In genomic region chr19:10624585-10624984, GRCh38 we compare ENCODE assay signal across 8 cellular contexts. TPM values are rescaled to one million over a fixed set of nuclear protein-coding genes. Genes with fewer than 3 reads are reported as not detected.
DNase-seq lines count a peak whose midpoint lies in the region; ATAC-seq and TF ChIP-seq lines count a peak whose summit lies in the region.

No MANE protein-coding gene starts in this region.

- no peaks in the 10 kb centered on the region for H3K27me3 ChIP-seq in psoas muscle (ENCODE audit: insufficient read depth in 3 of 3, low read length in 2 of 3)

- peak overlapping the region; percentile 89 for H3K27ac Mint-ChIP-seq in T-helper 17 cell

- intact Hi-C loops in psoas muscle (cut with DNase I), result no loop called here

- WGBS in psoas muscle, 3 donors, result 53 to 67% (median 64%) methylated on average over 6 of the region's 6 CpGs

- no peaks in the 10 kb centered on the region for H3K9me3 ChIP-seq in T-helper 17 cell (ENCODE audit: control insufficient read depth, low read length, poor library complexity, severe bottlenecking)
- H3K9me3 ChIP-seq in psoas muscle, result no peaks in the 10 kb centered on the region

- H3K36me3 Mint-ChIP-seq in T-helper 17 cell (ENCODE audit: low read depth), result peaks cover 2% of the 10 kb centered on the region

- H3K4me3 Mint-ChIP-seq in T-helper 17 cell, result peak overlapping the region; percentile 67

- peak overlapping the region; percentile 71 for H3K4me3 ChIP-seq in fibroblast of the aortic adventitia (ENCODE audit: low read depth, low read length)
- H3K4me3 ChIP-seq in psoas muscle, result peak overlapping the region; percentile 93

- H3K4me1 ChIP-seq in psoas muscle, result peaks cover 29% of the 10 kb centered on the region

- no peaks in the 10 kb centered on the region for H3K27me3 Mint-ChIP-seq in T-helper 17 cell

- ATAC-seq in T-helper 17 cell (peak; percentile 87), psoas muscle (peak in 2 of 4 donors; percentile 6 to 11)

- H3K36me3 ChIP-seq in psoas muscle (ENCODE audit: insufficient read depth in 1 of 2, low read depth in 1 of 2), result peaks cover 2 to 26% of the 10 kb centered on the region in 2 donors

- DNase-seq in COLO668 (lab: John Stamatoyannopoulos, UW; ENCODE audit: unreplicated experiment) (peak; percentile 15), T-helper 17 cell (no peak), fibroblast of the aortic adventitia (ENCODE audit: low read depth) (no peak), psoas muscle (no peak), midbrain (lab: John Stamatoyannopoulos, UW) (no peak), GM20000 (ENCODE audit: low spot score) (no peak), DMS53 (lab: John Stamatoyannopoulos, UW) (no peak), GF-D8 (lab: John Stamatoyannopoulos, UW) (no peak)

- peak overlapping the region; percentile 92 for H3K27ac ChIP-seq in psoas muscle

- TF ChIP-seq CTCF in fibroblast of the aortic adventitia (IDR thresholded peaks at IDR 0.05; ENCODE audit: insufficient read depth, low read length), result no peak
- TF ChIP-seq CTCF in psoas muscle (IDR thresholded peaks at IDR 0.05), result no peak
- no peak for TF ChIP-seq CTCF in GM20000 (IDR thresholded peaks at IDR 0.05; ENCODE audit: extremely low read depth, missing control alignments)

- H3K4me1 Mint-ChIP-seq in T-helper 17 cell, result peaks cover 41% of the 10 kb centered on the region

RNA-seq across cellular contexts. Expression of gene SLC44A2, which starts 0.8 kb away (rescaled TPM):
- total RNA-seq in T-helper 17 cell (100 to 1,000 TPM; 186 to 200 TPM), fibroblast of the aortic adventitia (ENCODE audit: low replicate concordance) (48.2 and 71.2 TPM in 2 replicates), psoas muscle (100 to 1,000 TPM in 1 of 4 donors, 10 to 100 TPM in 3; 73.8 to 104 (median 83.8) TPM)
- polyA plus RNA-seq in psoas muscle, result 10 to 100 TPM; 36.3 to 73.4 (median 63.2) TPM

RNA-seq across cellular contexts. Expression of gene ILF3, which starts 29.6 kb away (rescaled TPM):
- total RNA-seq in T-helper 17 cell (100 to 1,000 TPM; 428 to 456 TPM), fibroblast of the aortic adventitia (ENCODE audit: low replicate concordance) (68.3 and 119 TPM in 2 replicates), psoas muscle (100 to 1,000 TPM; 112 to 189 (median 157) TPM)
- polyA plus RNA-seq in psoas muscle, result 100 to 1,000 TPM in 2 of 3 donors, 10 to 100 TPM in 1; 70.6 to 148 (median 139) TPM

RNA-seq across cellular contexts. Expression of gene AP1M2, which starts 37.5 kb away (rescaled TPM):
- total RNA-seq in T-helper 17 cell (1 to 10 TPM in 1 of 2 donors, not detected in 1; 2.0 TPM), fibroblast of the aortic adventitia (ENCODE audit: low replicate concordance) (not detected in 2 replicates), psoas muscle (not detected)
- polyA plus RNA-seq in psoas muscle, result under 1 TPM in 1 of 3 donors, not detected in 2; 0.13 TPM

RNA-seq across cellular contexts. Expression of gene CDKN2D, which starts 55.8 kb away (rescaled TPM):
- total RNA-seq in T-helper 17 cell (10 to 100 TPM; 71.0 to 83.3 TPM), fibroblast of the aortic adventitia (ENCODE audit: low replicate concordance) (3.8 and 9.2 TPM in 2 replicates), psoas muscle (10 to 100 TPM in 3 of 4 donors, 1 to 10 TPM in 1; 6.1 to 13.1 (median 11.8) TPM)
- polyA plus RNA-seq in psoas muscle, result 10 to 100 TPM; 18.0 to 29.2 (median 22.7) TPM

RNA-seq across cellular contexts. Expression of gene KRI1, which starts 58.8 kb away (rescaled TPM):
- 10 to 100 TPM; 33.9 to 43.7 TPM for total RNA-seq in T-helper 17 cell
- total RNA-seq in fibroblast of the aortic adventitia (ENCODE audit: low replicate concordance), result 11.1 and 25.0 TPM in 2 replicates
- total RNA-seq in psoas muscle, result 10 to 100 TPM; 17.3 to 20.6 (median 20.3) TPM
- 10 to 100 TPM; 14.8 to 21.6 (median 20.1) TPM for polyA plus RNA-seq in psoas muscle
